36 cellular contexts compared by ENCODE assay signal in the genomic region with DNA sequence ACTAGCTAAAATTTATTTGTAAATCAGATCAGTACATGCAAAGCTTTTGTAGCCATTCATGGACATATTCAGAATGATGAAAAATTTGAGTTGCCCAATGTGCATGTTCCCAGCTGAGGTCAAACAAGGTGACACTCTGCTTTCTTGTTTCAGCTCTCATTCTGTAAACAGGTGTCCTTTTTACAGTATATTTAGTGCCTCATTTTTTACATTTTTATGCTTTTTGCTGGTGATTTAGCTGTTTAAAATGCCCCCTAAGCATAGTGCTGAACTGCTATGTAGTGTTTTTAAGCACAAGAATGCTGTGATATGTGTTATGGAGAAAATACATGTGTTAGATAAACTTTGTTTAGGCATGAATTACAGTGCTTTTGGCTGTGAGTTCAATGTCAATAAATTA.
"Had no signal": no experiment of that assay in that cellular context is flagged by ENCODE, and none has a peak within 500 bp of the region (broad histone marks: within the 10 kb centered on the region; RNA-seq: fewer than 3 reads in every experiment).

No MANE protein-coding gene starts in this region.

- DNase-seq: activated CD4-positive, alpha-beta memory T cell treated with anti-CD3 and anti-CD28 coated beads, Interleukin-2, amount 10 ng/mL, durations not matched to agents 7 days and 5 days; activated CD4-positive, alpha-beta T cell treated with anti-CD3 and anti-CD28 coated beads for 1 hour; activated CD4-positive, alpha-beta T cell treated with anti-CD3 and anti-CD28 coated beads for 48 hours; activated CD4-positive, CD25-positive, alpha-beta regulatory T cell; activated CD8-positive, alpha-beta memory T cell treated with anti-CD3 and anti-CD28 coated beads for 24 hours; activated CD8-positive, alpha-beta memory T cell treated with anti-CD3 and anti-CD28 coated beads, Interleukin-2, amount 10 ng/mL, durations not matched to agents 7 days and 5 days; activated CD8-positive, alpha-beta memory T cell treated with anti-CD3 and anti-CD28 coated beads, Interleukin-2, amount 50 U/mL, for 48 hours; activated effector memory CD4-positive, alpha-beta T cell treated with Interleukin-2 at 50 U/mL for 16 hours; activated naive CD4-positive, alpha-beta T cell treated with anti-CD3 and anti-CD28 coated beads, Interleukin-2, amount 10 ng/mL, durations not matched to agents 7 days and 5 days; activated naive CD8-positive, alpha-beta T cell treated with anti-CD3 and anti-CD28 coated beads, Interleukin-2, amount 50 U/mL, for 24 hours; activated T-cell treated with anti-CD3 and anti-CD28 coated beads, Interleukin-2, amount 50 U/mL, for 48 hours; amygdala; Karpas-422; KBM-7; MG63; NCI-H1048; NCI-H1105 treated with DMSO at 0.1 percent for 48 hours; NCI-H1436; NCI-H1694; NCI-H1930; NCI-H2081 treated with DMSO at 0.1 percent for 48 hours; NCI-H226; NCI-H446 treated with DMSO at 0.1 percent for 48 hours; NCI-H524; PC-3; Peyer's patch; RPMI8226; SIG-M5; SW 1271; T-helper 1 cell; T1000; WERI-Rb-1 had no signal

- H3K36me3 ChIP-seq: MG63, WERI-Rb-1 had no signal

- ATAC-seq: activated CD8-positive, alpha-beta memory T cell treated with anti-CD3 and anti-CD28 coated beads, Interleukin-2, amount 10 ng/mL, durations not matched to agents 7 days and 5 days; activated naive CD8-positive, alpha-beta T cell treated with anti-CD3 and anti-CD28 coated beads, Interleukin-2, amount 50 U/mL, for 24 hours; PC-3; Right ventricle myocardium inferior; SK-N-SH treated with all-trans-retinoic acid at 6 μM for 48 hours had no signal

- H3K4me1 ChIP-seq: ascending aorta, Peyer's patch had no signal

- H3K27me3 ChIP-seq: ascending aorta, cardiac muscle cell, MG63, Peyer's patch had no signal

- H3K9me3 ChIP-seq: ascending aorta, MG63, Peyer's patch had no signal

- H3K27ac ChIP-seq: ascending aorta, cardiac muscle cell, Peyer's patch, WERI-Rb-1 had no signal

- H3K4me3 ChIP-seq: ascending aorta, cardiac muscle cell, MG63, Peyer's patch had no signal
